ENCODE assay signal across 25 cellular contexts in the genomic region with DNA sequence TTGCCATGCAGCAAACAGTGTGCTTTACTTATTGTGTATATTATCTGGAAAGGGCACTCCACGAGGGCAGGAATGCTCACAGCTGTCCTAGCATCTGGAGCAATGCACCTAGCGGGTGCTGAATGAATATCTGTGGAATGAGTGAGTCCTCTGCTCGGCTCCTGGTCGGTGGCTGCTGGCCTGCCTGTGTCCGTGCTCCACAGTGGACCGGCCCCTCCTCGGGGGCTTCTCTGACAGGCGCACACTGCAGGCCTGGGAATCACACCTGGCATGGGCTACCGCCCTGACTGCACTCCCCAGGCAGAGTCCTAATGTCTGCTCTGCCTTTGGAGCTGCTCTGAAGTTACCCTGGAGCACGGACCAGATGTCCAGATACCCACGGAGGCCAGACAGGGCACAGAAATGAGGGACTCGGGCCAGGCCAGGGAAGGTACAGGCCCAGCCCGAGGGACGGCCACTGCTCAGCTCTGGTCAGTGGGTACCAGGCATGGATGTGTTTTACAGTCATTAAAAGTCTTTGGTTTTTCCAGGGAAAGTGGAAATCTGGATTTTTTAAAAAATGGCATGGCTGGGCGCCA.
"Had no signal": no experiment of that assay in that cellular context is flagged by ENCODE, and none has a peak within 500 bp of the region (broad histone marks: within the 10 kb centered on the region; RNA-seq: fewer than 3 reads in every experiment).

No MANE protein-coding gene starts in this region.

- ATAC-seq: Panc1, Right ventricle myocardium inferior had no signal

- DNase-seq: activated CD4-positive, alpha-beta T cell treated with anti-CD3 and anti-CD28 coated beads for 1 hour; activated CD4-positive, alpha-beta T cell treated with anti-CD3 and anti-CD28 coated beads, Interleukin-2, amount 10 ng/mL, durations not matched to agents 24 days and 14 days; activated CD4-positive, alpha-beta T cell treated with anti-CD3 and anti-CD28 coated beads, Interleukin-2, amount 50 U/mL, for 48 hours; activated gamma-delta T cell treated with Interleukin-2 at 50 U/mL for 16 hours; activated naive CD4-positive, alpha-beta T cell treated with anti-CD3 and anti-CD28 coated beads, Interleukin-2, amount 10 ng/mL, durations not matched to agents 7 days and 5 days; activated naive CD8-positive, alpha-beta T cell treated with anti-CD3 and anti-CD28 coated beads for 36 hours; activated T-cell treated with anti-CD3 and anti-CD28 coated beads for 4 hours; activated T-cell treated with anti-CD3 and anti-CD28 coated beads, Interleukin-2, amount 50 U/mL, for 48 hours; aorta; NCI-H1092; NCI-H1417; NCI-H1694; NCI-H2029 treated with DMSO at 0.1 percent for 48 hours; NCI-H345; NCI-H510A treated with DMSO at 0.1 percent for 48 hours; NCI-H69; NK-92 treated with Interleukin-12 subunit alpha and Interleukin-12 subunit beta, amount 100 ng/mL, for 24 hours; OCI-M1; RPMI8226; SW 1271 had no signal

- H3K27ac Mint-ChIP-seq: activated CD4-positive, alpha-beta T cell treated with anti-CD3 and anti-CD28 coated beads, Interleukin-2, amount 10 ng/mL, durations not matched to agents 24 days and 14 days; activated naive CD4-positive, alpha-beta T cell treated with anti-CD3 and anti-CD28 coated beads, Interleukin-2, amount 10 ng/mL, durations not matched to agents 7 days and 5 days; activated naive CD8-positive, alpha-beta T cell treated with anti-CD3 and anti-CD28 coated beads for 36 hours; activated T-helper 2 cell treated with anti-CD3 and anti-CD28 coated beads, Interferon-gamma antibody, Interleukin-2, Interleukin-4, amounts not matched to agents 10 μg/mL and 5 μg/mL and 100 μg/mL, durations not matched to agents 14 hours and 24 hours and 36 hours had no signal

- H3K36me3 Mint-ChIP-seq: activated naive CD4-positive, alpha-beta T cell treated with anti-CD3 and anti-CD28 coated beads, Interleukin-2, amount 10 ng/mL, durations not matched to agents 7 days and 5 days had no signal

- H3K9me3 Mint-ChIP-seq: activated CD4-positive, alpha-beta T cell treated with anti-CD3 and anti-CD28 coated beads, Interleukin-2, amount 10 ng/mL, durations not matched to agents 24 days and 14 days; activated naive CD4-positive, alpha-beta T cell treated with anti-CD3 and anti-CD28 coated beads, Interleukin-2, amount 10 ng/mL, durations not matched to agents 7 days and 5 days; activated T-helper 2 cell treated with anti-CD3 and anti-CD28 coated beads, Interferon-gamma antibody, Interleukin-2, Interleukin-4, amounts not matched to agents 10 μg/mL and 5 μg/mL and 100 μg/mL, durations not matched to agents 14 hours and 24 hours and 36 hours had no signal

- H3K27ac ChIP-seq: KMS-11, SK-N-MC had no signal

- H3K4me2 ChIP-seq: KMS-11 had no signal

- H3K9ac ChIP-seq: KMS-11 had no signal

- H3K27me3 Mint-ChIP-seq: activated CD4-positive, alpha-beta T cell treated with anti-CD3 and anti-CD28 coated beads, Interleukin-2, amount 10 ng/mL, durations not matched to agents 24 days and 14 days had no signal

- H3K4me3 ChIP-seq: SK-N-MC had no signal

- H3K4me3 Mint-ChIP-seq: activated CD4-positive, alpha-beta T cell treated with anti-CD3 and anti-CD28 coated beads, Interleukin-2, amount 10 ng/mL, durations not matched to agents 24 days and 14 days; activated naive CD4-positive, alpha-beta T cell treated with anti-CD3 and anti-CD28 coated beads, Interleukin-2, amount 10 ng/mL, durations not matched to agents 7 days and 5 days; activated naive CD8-positive, alpha-beta T cell treated with anti-CD3 and anti-CD28 coated beads for 36 hours had no signal
